Comparison of ENCODE assay signal across 10 cellular contexts in genomic region chr21:34967509-34968289, GRCh38.
DNase-seq lines count a peak whose midpoint lies in the region; ATAC-seq, FAIRE-seq and TF ChIP-seq lines count a peak whose summit lies in the region.
"Had no signal": no experiment of that assay in that cellular context is flagged by ENCODE, and none has a peak within 500 bp of the region (broad histone marks: within the 10 kb centered on the region; RNA-seq: fewer than 3 reads in every experiment).

No MANE protein-coding gene starts in this region.

- no peaks in the 10 kb centered on the region for H3K27me3 Mint-ChIP-seq in activated CD4-positive, alpha-beta T cell treated with anti-CD3 and anti-CD28 coated beads for 36 hours

- H3K4me1 ChIP-seq in OCI-LY3 (ENCODE audit: low read length): peaks cover 33% of the 10 kb centered on the region

- peaks cover 10% of the 10 kb centered on the region for H3K27me3 ChIP-seq in OCI-LY3 (ENCODE audit: low read depth, low read length)
- H3K27me3 ChIP-seq in bronchial epithelial cell (ENCODE audit: control insufficient read depth, insufficient read depth, low read length): no peaks in the 10 kb centered on the region

- peak; percentile 70 for ATAC-seq in activated CD4-positive, alpha-beta T cell treated with anti-CD3 and anti-CD28 coated beads for 36 hours
- peak; percentile 85 for ATAC-seq in stimulated activated effector memory CD8-positive, alpha-beta T cell treated with anti-CD3 and anti-CD28 coated beads, Interleukin-12 subunit alpha, Interleukin-12 subunit beta, amount 100 ng/mL, for 72 hours
- ATAC-seq: mucosa of descending colon, Panc1 had no signal

- peaks cover 91% of the 10 kb centered on the region for H3K4me1 Mint-ChIP-seq in activated CD4-positive, alpha-beta T cell treated with anti-CD3 and anti-CD28 coated beads for 36 hours
- peaks cover 95% of the 10 kb centered on the region for H3K4me1 Mint-ChIP-seq in stimulated activated effector memory CD8-positive, alpha-beta T cell treated with anti-CD3 and anti-CD28 coated beads, Interleukin-12 subunit alpha, Interleukin-12 subunit beta, amount 100 ng/mL, for 72 hours

- intact Hi-C loops in activated CD4-positive, alpha-beta T cell treated with anti-CD3 and anti-CD28 coated beads for 36 hours (cut with DNase I, micrococcal nuclease): loop anchor here (1.0 to 5.0 kb wide), 14 partner anchors 16 to 390 kb away; no protein-coding TSS in a partner anchor

- FAIRE-seq in bronchial epithelial cell (lab: Jason Lieb, UNC): peak; percentile 82

- peak overlapping the region; percentile 68 for H3K4me2 ChIP-seq in OCI-LY3 (ENCODE audit: low read length)

- no peak overlapping the region for H3K9ac ChIP-seq in OCI-LY3 (ENCODE audit: low read length)

- CTCF ChIA-PET in activated CD4-positive, alpha-beta T cell treated with anti-CD3 and anti-CD28 coated beads for 36 hours (lab: Charles Lee): interaction anchor here (0.6 to 2.2 kb wide), 14 partner anchors 9 to 84 kb away, joined by 3 to 14 read pairs (median 4); no protein-coding TSS in a partner anchor

- POLR2A ChIA-PET in activated CD4-positive, alpha-beta T cell treated with anti-CD3 and anti-CD28 coated beads for 36 hours (lab: Charles Lee): interaction anchor here (0.5 to 2.1 kb wide), 15 partner anchors 14 to 120 kb away, joined by 3 to 17 read pairs (median 7); no protein-coding TSS in a partner anchor

- no peaks in the 10 kb centered on the region for H3K9me3 Mint-ChIP-seq in activated CD4-positive, alpha-beta T cell treated with anti-CD3 and anti-CD28 coated beads for 36 hours (ENCODE audit: low read depth)
- no peaks in the 10 kb centered on the region for H3K9me3 Mint-ChIP-seq in stimulated activated effector memory CD8-positive, alpha-beta T cell treated with anti-CD3 and anti-CD28 coated beads, Interleukin-12 subunit alpha, Interleukin-12 subunit beta, amount 100 ng/mL, for 72 hours

- peaks cover 14% of the 10 kb centered on the region; the same call in 1 of the 2 replicates for H3K79me2 ChIP-seq in OCI-LY3 (ENCODE audit: low read length)

- H3K4me3 ChIP-seq in OCI-LY3 (ENCODE audit: low read length) (no peak overlapping the region), bronchial epithelial cell (ENCODE audit: low read depth, low read length) (no peak overlapping the region)
- H3K4me3 ChIP-seq: mucosa of descending colon had no signal

- H3K27ac Mint-ChIP-seq in activated CD4-positive, alpha-beta T cell treated with anti-CD3 and anti-CD28 coated beads for 36 hours: peak overlapping the region; percentile 99
- peak overlapping the region; percentile 100 for H3K27ac Mint-ChIP-seq in stimulated activated effector memory CD8-positive, alpha-beta T cell treated with anti-CD3 and anti-CD28 coated beads, Interleukin-12 subunit alpha, Interleukin-12 subunit beta, amount 100 ng/mL, for 72 hours

- TF ChIP-seq CTCF in OCI-LY3 (IDR thresholded peaks at IDR 0.05; ENCODE audit: low read depth, low read length) (no peak), bronchial epithelial cell (IDR thresholded peaks at IDR 0.05; ENCODE audit: insufficient read depth, low read length, severe bottlenecking) (no peak)

- H3K36me3 ChIP-seq in OCI-LY3 (replicated peaks; ENCODE audit: low read depth, low read length) (peaks cover 4% of the 10 kb centered on the region), bronchial epithelial cell (ENCODE audit: control insufficient read depth, insufficient read depth, low read length) (no peaks in the 10 kb centered on the region)

- H2AFZ ChIP-seq in OCI-LY3 (ENCODE audit: low read depth, low read length): no peak overlapping the region

- H3K27ac ChIP-seq in OCI-LY3 (ENCODE audit: low read length): no peak overlapping the region

- no peaks in the 10 kb centered on the region for H3K9me3 ChIP-seq in OCI-LY3 (ENCODE audit: insufficient read depth, low read length)
- H3K9me3 ChIP-seq: mucosa of descending colon had no signal

- peak; percentile 73 for DNase-seq in activated CD4-positive, alpha-beta T cell treated with anti-CD3 and anti-CD28 coated beads for 36 hours
- DNase-seq in activated CD4-positive, alpha-beta T cell treated with anti-CD3 and anti-CD28 coated beads for 1 hour: no peak
- DNase-seq in bronchial epithelial cell (ENCODE audit: low read depth) (peak; percentile 60), mucosa of gallbladder (ENCODE audit: low spot score) (no peak), DMS 273 treated with DMSO at 0.1 percent for 48 hours (lab: John Stamatoyannopoulos, UW) (no peak), SKM-1 (lab: John Stamatoyannopoulos, UW; ENCODE audit: unreplicated experiment) (no peak)
- peak in 1 of 2 donors; percentile 81 for DNase-seq in stimulated activated effector memory CD8-positive, alpha-beta T cell treated with anti-CD3 and anti-CD28 coated beads, Interleukin-12 subunit alpha, Interleukin-12 subunit beta, amount 100 ng/mL, for 72 hours (ENCODE audit: low spot score in 2 of 2)
- DNase-seq: mucosa of descending colon had no signal

- H3K36me3 Mint-ChIP-seq in activated CD4-positive, alpha-beta T cell treated with anti-CD3 and anti-CD28 coated beads for 36 hours (ENCODE audit: low read depth): peaks cover 22% of the 10 kb centered on the region
- peaks cover 30% of the 10 kb centered on the region for H3K36me3 Mint-ChIP-seq in stimulated activated effector memory CD8-positive, alpha-beta T cell treated with anti-CD3 and anti-CD28 coated beads, Interleukin-12 subunit alpha, Interleukin-12 subunit beta, amount 100 ng/mL, for 72 hours

- peak overlapping the region; percentile 61 for H3K4me3 Mint-ChIP-seq in activated CD4-positive, alpha-beta T cell treated with anti-CD3 and anti-CD28 coated beads for 36 hours
- H3K4me3 Mint-ChIP-seq in stimulated activated effector memory CD8-positive, alpha-beta T cell treated with anti-CD3 and anti-CD28 coated beads, Interleukin-12 subunit alpha, Interleukin-12 subunit beta, amount 100 ng/mL, for 72 hours: peak overlapping the region; percentile 72

- H4K20me1 ChIP-seq in OCI-LY3 (ENCODE audit: insufficient read depth, low read length): peaks cover 90% of the 10 kb centered on the region

Comparison
In these comparisons a context has a peak if more than half of its experiments do, and no peak if none do; other contexts are left out.
1. DNase-seq: peak in activated CD4-positive, alpha-beta T cell treated with anti-CD3 and anti-CD28 coated beads for 36 hours (single experiment) and bronchial epithelial cell (single experiment); none in activated CD4-positive, alpha-beta T cell treated with anti-CD3 and anti-CD28 coated beads for 1 hour (single experiment), mucosa of gallbladder (single experiment), DMS 273 treated with DMSO at 0.1 percent for 48 hours (single experiment) and SKM-1 (single experiment).